ENCODE assay signal across 1 cellular context in genomic region chr13:23808803-23809202, GRCh38.
TF ChIP-seq lines count a peak whose summit lies in the region.

No MANE protein-coding gene starts in this region.

TF ChIP-seq in GM12878, 131 proteins besides CTCF, POLR2A, EP300 and RAD21 (continued from another document):
- TF ChIP-seq ZBTB33 (IDR thresholded peaks at IDR 0.05) (no peak), MEF2B (IDR thresholded peaks at IDR 0.05; ENCODE audit: partially characterized antibody, poor library complexity, severe bottlenecking) (no peak), HSF1 (IDR thresholded peaks at IDR 0.05; ENCODE audit: low read depth, low read length) (no peak), ZNF24 (IDR thresholded peaks at IDR 0.05) (no peak), HDAC6 (IDR thresholded peaks at IDR 0.05; ENCODE audit: unreplicated experiment) (no peak), ZNF622 (IDR thresholded peaks at IDR 0.05) (no peak), NFXL1 (IDR thresholded peaks at IDR 0.05; ENCODE audit: borderline replicate concordance) (no peak), ZNF274 (IDR thresholded peaks at IDR 0.05; ENCODE audit: insufficient read depth, insufficient read length) (no peak), DPF2 (IDR thresholded peaks at IDR 0.05) (no peak), SUZ12 (IDR thresholded peaks at IDR 0.05; ENCODE audit: unreplicated experiment) (no peak)
- TF ChIP-seq, protein P1, sequence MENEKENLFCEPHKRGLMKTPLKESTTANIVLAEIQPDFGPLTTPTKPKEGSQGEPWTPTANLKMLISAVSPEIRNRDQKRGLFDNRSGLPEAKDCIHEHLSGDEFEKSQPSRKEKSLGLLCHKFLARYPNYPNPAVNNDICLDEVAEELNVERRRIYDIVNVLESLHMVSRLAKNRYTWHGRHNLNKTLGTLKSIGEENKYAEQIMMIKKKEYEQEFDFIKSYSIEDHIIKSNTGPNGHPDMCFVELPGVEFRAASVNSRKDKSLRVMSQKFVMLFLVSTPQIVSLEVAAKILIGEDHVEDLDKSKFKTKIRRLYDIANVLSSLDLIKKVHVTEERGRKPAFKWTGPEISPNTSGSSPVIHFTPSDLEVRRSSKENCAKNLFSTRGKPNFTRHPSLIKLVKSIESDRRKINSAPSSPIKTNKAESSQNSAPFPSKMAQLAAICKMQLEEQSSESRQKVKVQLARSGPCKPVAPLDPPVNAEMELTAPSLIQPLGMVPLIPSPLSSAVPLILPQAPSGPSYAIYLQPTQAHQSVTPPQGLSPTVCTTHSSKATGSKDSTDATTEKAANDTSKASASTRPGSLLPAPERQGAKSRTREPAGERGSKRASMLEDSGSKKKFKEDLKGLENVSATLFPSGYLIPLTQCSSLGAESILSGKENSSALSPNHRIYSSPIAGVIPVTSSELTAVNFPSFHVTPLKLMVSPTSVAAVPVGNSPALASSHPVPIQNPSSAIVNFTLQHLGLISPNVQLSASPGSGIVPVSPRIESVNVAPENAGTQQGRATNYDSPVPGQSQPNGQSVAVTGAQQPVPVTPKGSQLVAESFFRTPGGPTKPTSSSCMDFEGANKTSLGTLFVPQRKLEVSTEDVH (IDR thresholded peaks at IDR 0.05; ENCODE audit: low read depth, partially characterized antibody): no peak
- TF ChIP-seq, protein P2, sequence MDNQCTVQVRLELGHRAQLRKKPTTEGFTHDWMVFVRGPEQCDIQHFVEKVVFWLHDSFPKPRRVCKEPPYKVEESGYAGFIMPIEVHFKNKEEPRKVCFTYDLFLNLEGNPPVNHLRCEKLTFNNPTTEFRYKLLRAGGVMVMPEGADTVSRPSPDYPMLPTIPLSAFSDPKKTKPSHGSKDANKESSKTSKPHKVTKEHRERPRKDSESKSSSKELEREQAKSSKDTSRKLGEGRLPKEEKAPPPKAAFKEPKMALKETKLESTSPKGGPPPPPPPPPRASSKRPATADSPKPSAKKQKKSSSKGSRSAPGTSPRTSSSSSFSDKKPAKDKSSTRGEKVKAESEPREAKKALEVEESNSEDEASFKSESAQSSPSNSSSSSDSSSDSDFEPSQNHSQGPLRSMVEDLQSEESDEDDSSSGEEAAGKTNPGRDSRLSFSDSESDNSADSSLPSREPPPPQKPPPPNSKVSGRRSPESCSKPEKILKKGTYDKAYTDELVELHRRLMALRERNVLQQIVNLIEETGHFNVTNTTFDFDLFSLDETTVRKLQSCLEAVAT (IDR thresholded peaks at IDR 0.05): no peak
- TF ChIP-seq, protein P3, sequence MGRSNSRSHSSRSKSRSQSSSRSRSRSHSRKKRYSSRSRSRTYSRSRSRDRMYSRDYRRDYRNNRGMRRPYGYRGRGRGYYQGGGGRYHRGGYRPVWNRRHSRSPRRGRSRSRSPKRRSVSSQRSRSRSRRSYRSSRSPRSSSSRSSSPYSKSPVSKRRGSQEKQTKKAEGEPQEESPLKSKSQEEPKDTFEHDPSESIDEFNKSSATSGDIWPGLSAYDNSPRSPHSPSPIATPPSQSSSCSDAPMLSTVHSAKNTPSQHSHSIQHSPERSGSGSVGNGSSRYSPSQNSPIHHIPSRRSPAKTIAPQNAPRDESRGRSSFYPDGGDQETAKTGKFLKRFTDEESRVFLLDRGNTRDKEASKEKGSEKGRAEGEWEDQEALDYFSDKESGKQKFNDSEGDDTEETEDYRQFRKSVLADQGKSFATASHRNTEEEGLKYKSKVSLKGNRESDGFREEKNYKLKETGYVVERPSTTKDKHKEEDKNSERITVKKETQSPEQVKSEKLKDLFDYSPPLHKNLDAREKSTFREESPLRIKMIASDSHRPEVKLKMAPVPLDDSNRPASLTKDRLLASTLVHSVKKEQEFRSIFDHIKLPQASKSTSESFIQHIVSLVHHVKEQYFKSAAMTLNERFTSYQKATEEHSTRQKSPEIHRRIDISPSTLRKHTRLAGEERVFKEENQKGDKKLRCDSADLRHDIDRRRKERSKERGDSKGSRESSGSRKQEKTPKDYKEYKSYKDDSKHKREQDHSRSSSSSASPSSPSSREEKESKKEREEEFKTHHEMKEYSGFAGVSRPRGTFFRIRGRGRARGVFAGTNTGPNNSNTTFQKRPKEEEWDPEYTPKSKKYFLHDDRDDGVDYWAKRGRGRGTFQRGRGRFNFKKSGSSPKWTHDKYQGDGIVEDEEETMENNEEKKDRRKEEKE (IDR thresholded peaks at IDR 0.05): no peak
